27 cellular contexts compared by ENCODE assay signal in genomic region chr6:52045033-52045432, GRCh38. TPM values are rescaled to one million over a fixed set of nuclear protein-coding genes. Genes with fewer than 3 reads are reported as not detected.
"Had no signal": no experiment of that assay in that cellular context is flagged by ENCODE, and none has a peak within 500 bp of the region (broad histone marks: within the 10 kb centered on the region; RNA-seq: fewer than 3 reads in every experiment).

No MANE protein-coding gene starts in this region.

- ATAC-seq: naive thymus-derived CD8-positive, alpha-beta T cell; natural killer cell treated with Interleukin-12 subunit alpha and Interleukin-12 subunit beta and Interleukin-15 and Interleukin-18, amount 100 ng/mL, for 72 hours; pancreas; right cardiac atrium; right lobe of liver; stimulated activated effector memory CD8-positive, alpha-beta T cell treated with anti-CD3 and anti-CD28 coated beads, Interleukin-12 subunit alpha, Interleukin-12 subunit beta, amount 100 ng/mL, for 72 hours; stimulated activated naive B cell treated with anti-CD40 and anti-IgM and Interleukin-4, amounts not matched to agents 10 μg/mL and 1 μg/mL and 100 μg/mL, for 72 hours; upper lobe of right lung had no signal

- H3K27me3 ChIP-seq: neutrophil, pancreas, right lobe of liver, sigmoid colon, stomach, transverse colon, uterus had no signal

- H3K36me3 ChIP-seq: neutrophil, prostate gland, sigmoid colon, stomach, tibial artery, transverse colon, upper lobe of right lung, uterus had no signal

- H3K4me3 ChIP-seq: pancreas, prostate gland, right lobe of liver, sigmoid colon, stomach, tibial artery, transverse colon, upper lobe of right lung, uterus had no signal

- H3K9me3 ChIP-seq: neutrophil, pancreas, prostate gland, right lobe of liver, sigmoid colon, stomach, tibial artery, transverse colon, upper lobe of right lung, uterus had no signal

- H3K27ac ChIP-seq: neutrophil, pancreas, prostate gland, right lobe of liver, sigmoid colon, stomach, tibial artery, transverse colon, upper lobe of right lung, uterus had no signal

- DNase-seq: naive thymus-derived CD8-positive, alpha-beta T cell; nephron progenitor cell; nucleus accumbens; pancreas; retina; right cardiac atrium; right lobe of liver; sigmoid colon; small intestine; stimulated activated CD4-positive, alpha-beta T cell treated with anti-CD3 and anti-CD28 coated beads, Interleukin-15, amount 100 ng/mL, for 24 hours; stimulated activated CD4-positive, alpha-beta T cell treated with anti-CD3 and anti-CD28 coated beads, Interleukin-2, amount 100 ng/mL, for 24 hours; stimulated activated CD4-positive, alpha-beta T cell treated with anti-CD3 and anti-CD28 coated beads, Interleukin-2, amount 100 ng/mL, for 48 hours; stimulated activated CD4-positive, alpha-beta T cell treated with anti-CD3 and anti-CD28 coated beads, Interleukin-4, amount 100 ng/mL, for 24 hours; stimulated activated naive B cell treated with anti-CD40 and anti-IgM and Interleukin-4, amounts not matched to agents 10 μg/mL and 1 μg/mL and 100 μg/mL, for 72 hours; stimulated activated naive CD4-positive, alpha-beta T cell treated with Interleukin-2 at 50 U/mL for 16 hours; stomach; tibial artery; transverse colon; upper lobe of right lung; uterus had no signal

- H3K4me1 ChIP-seq: pancreas, prostate gland, right lobe of liver, stomach, upper lobe of right lung had no signal

RNA-seq across cellular contexts. Expression of gene PKHD1, which starts 42.4 kb away (rescaled TPM):
- total RNA-seq: naive thymus-derived CD8-positive, alpha-beta T cell; natural killer cell treated with Interleukin-12 subunit alpha and Interleukin-12 subunit beta and Interleukin-15 and Interleukin-18, amount 100 ng/mL, for 72 hours; osteocyte; posterior vena cava; pulmonary artery endothelial cell had no signal
- polyA plus RNA-seq: naive thymus-derived CD8-positive, alpha-beta T cell had no signal
